11 cellular contexts compared by ENCODE assay signal in genomic region chr2:74025971-74026612, GRCh38. TPM values are rescaled to one million over a fixed set of nuclear protein-coding genes. Genes with fewer than 3 reads are reported as not detected.
DNase-seq lines count a peak whose midpoint lies in the region; ATAC-seq, FAIRE-seq and TF ChIP-seq lines count a peak whose summit lies in the region.
"Had no signal": no experiment of that assay in that cellular context is flagged by ENCODE, and none has a peak within 500 bp of the region (broad histone marks: within the 10 kb centered on the region; RNA-seq: fewer than 3 reads in every experiment).

No MANE protein-coding gene starts in this region.

- H3K4me3 ChIP-seq in HUES64 (ENCODE audit: low read length) (0 out of 2 replicates have a peak overlapping the region, but pooled peaks have one; percentile 5), K562 (no peak overlapping the region), mucosa of rectum (ENCODE audit: low read length in 2 of 2) (no peak overlapping the region)
- no peak overlapping the region for H3K4me3 ChIP-seq in CD4-positive, alpha-beta memory T cell (ENCODE audit: low read length in 2 of 2)
- H3K4me3 ChIP-seq: gastrocnemius medialis had no signal

- no TSS peak for BruUV-seq in K562 (replicated peaks; lab: Mats Ljungman, UMichigan)

- CTCF ChIA-PET in K562 (lab: Yijun Ruan, JAX; ENCODE audit: low intra/inter-chr PET ratio): no interaction called here
- CTCF ChIA-PET in CD4-positive, alpha-beta memory T cell (lab: Charles Lee; ENCODE audit: partially characterized antibody): interaction anchor here (1.1 kb wide), 1 partner anchor 13 kb away, joined by 3 read pairs; no protein-coding TSS in a partner anchor

- intact Hi-C loops in K562 (cut with micrococcal nuclease): no loop called here
- intact Hi-C loops in CD4-positive, alpha-beta memory T cell (cut with micrococcal nuclease): no loop called here

- no peak; the same call in 1 of the 2 replicates for TF ChIP-seq EP300 in K562 (IDR thresholded peaks at IDR 0.05; ENCODE audit: low read length)

- no peaks in the 10 kb centered on the region for H3K9me3 Mint-ChIP-seq in osteocyte (ENCODE audit: unreplicated experiment)
- H3K9me3 Mint-ChIP-seq in CD4-positive, alpha-beta memory T cell: peaks cover 0 to 5% (median 0%) of the 10 kb centered on the region in 8 donors

- H3K4me3 Mint-ChIP-seq in osteocyte (ENCODE audit: unreplicated experiment): no peak overlapping the region
- peak overlapping the region in 3 of 8 donors; percentile 22 to 58 (median 33) for H3K4me3 Mint-ChIP-seq in CD4-positive, alpha-beta memory T cell
- H3K4me3 Mint-ChIP-seq: brain had no signal

- WGBS in HUES64: 16% methylated on average over 5 of the region's 6 CpGs
- 14% methylated on average over 6 of the region's 6 CpGs for WGBS in K562 (ENCODE audit: insufficient coverage, low coverage, missing lambda C conversion rate)

- ATAC-seq in K562: peak; percentile 77
- ATAC-seq: gastrocnemius medialis had no signal

- POLR2A ChIA-PET in K562 (lab: Yijun Ruan, JAX): interaction anchor here (0.5 to 1.4 kb wide), 3 partner anchors 15 to 213 kb away, joined by 3 to 4 read pairs (median 3); no protein-coding TSS in a partner anchor
- POLR2A ChIA-PET in CD4-positive, alpha-beta memory T cell (lab: Charles Lee; ENCODE audit: partially characterized antibody): interaction anchor here (0.6 kb wide), 2 partner anchors 39 to 40 kb away, joined by 3 read pairs; no protein-coding TSS in a partner anchor

- no peak overlapping the region for H3K9ac ChIP-seq in HUES64 (ENCODE audit: low read depth, low read length)
- H3K9ac ChIP-seq in K562 (ENCODE audit: insufficient read depth in 1 of 2, low read depth in 2 of 2, low read length in 2 of 2): peak overlapping the region; percentile 46 to 69; a peak in 2 of 4 replicates
- H3K9ac ChIP-seq in mucosa of rectum (ENCODE audit: low read depth in 1 of 2, low read length in 2 of 2): no peak overlapping the region

- no peaks in the 10 kb centered on the region for H3K27me3 Mint-ChIP-seq in osteocyte (ENCODE audit: unreplicated experiment)
- no peaks in the 10 kb centered on the region for H3K27me3 Mint-ChIP-seq in CD4-positive, alpha-beta memory T cell
- H3K27me3 Mint-ChIP-seq: brain had no signal

- H3K79me2 ChIP-seq in K562 (ENCODE audit: control insufficient read depth, insufficient read depth, low read length): peaks cover 88% of the 10 kb centered on the region

- peak overlapping the region; percentile 11 for H2AFZ ChIP-seq in K562 (ENCODE audit: low read depth, low read length)

- H4K20me1 ChIP-seq in K562 (replicated peaks; ENCODE audit: control insufficient read depth, insufficient read depth, low read length): no peaks in the 10 kb centered on the region

- peak overlapping the region; percentile 74; the same call in 1 of the 2 replicates for H3K27ac ChIP-seq in HUES64 (ENCODE audit: low read depth, low read length)
- H3K27ac ChIP-seq in K562 (ENCODE audit: extremely low read depth, low read depth, low read length): peak overlapping the region; percentile 66
- H3K27ac ChIP-seq in mucosa of rectum (ENCODE audit: low read depth in 2 of 2, low read length in 2 of 2): peak overlapping the region; percentile 45 to 60
- H3K27ac ChIP-seq in CD4-positive, alpha-beta memory T cell (ENCODE audit: low read depth, low read length): no peak overlapping the region
- H3K27ac ChIP-seq: gastrocnemius medialis had no signal

- TF ChIP-seq CTCF in K562 (IDR thresholded peaks at IDR 0.05 in 2 of 3, conservative IDR thresholded peaks at IDR 0.05 in 1 of 3; ENCODE audit: insufficient read depth in 2 of 3, low read depth in 1 of 3, low read length in 3 of 3) (no peak), osteocyte (IDR thresholded peaks at IDR 0.05) (no peak)

- H3K9me3 ChIP-seq in HUES64 (ENCODE audit: insufficient read depth, low read depth, low read length) (peaks cover 10% of the 10 kb centered on the region), K562 (replicated peaks; ENCODE audit: control insufficient read depth, insufficient read depth, low read depth, low read length) (peaks cover 13% of the 10 kb centered on the region), mucosa of rectum (ENCODE audit: control insufficient read depth in 2 of 2, low read length in 2 of 2) (no peaks in the 10 kb centered on the region)
- no peaks in the 10 kb centered on the region for H3K9me3 ChIP-seq in CD4-positive, alpha-beta memory T cell (ENCODE audit: control insufficient read depth in 1 of 2, low read length in 2 of 2)
- H3K9me3 ChIP-seq: gastrocnemius medialis had no signal

- H3K36me3 ChIP-seq in HUES64 (ENCODE audit: insufficient read depth, low read length) (no peaks in the 10 kb centered on the region), K562 (ENCODE audit: control insufficient read depth, insufficient read depth, low read length) (no peaks in the 10 kb centered on the region), mucosa of rectum (ENCODE audit: control insufficient read depth in 2 of 2, insufficient read depth in 2 of 2, low read length in 2 of 2) (peaks cover 0 to 2% of the 10 kb centered on the region in 2 donors)
- H3K36me3 ChIP-seq in CD4-positive, alpha-beta memory T cell (ENCODE audit: insufficient read depth, low read length): no peaks in the 10 kb centered on the region
- H3K36me3 ChIP-seq: gastrocnemius medialis had no signal

- H3K4me1 ChIP-seq in HUES64 (ENCODE audit: insufficient read depth, low read length): peaks cover 37% of the 10 kb centered on the region
- H3K4me1 ChIP-seq in K562 (replicated peaks in 1 of 2; ENCODE audit: control insufficient read depth in 2 of 2, insufficient read depth in 2 of 2, low read length in 2 of 2): peaks cover 32 to 54% of the 10 kb centered on the region in 2 experiments
- H3K4me1 ChIP-seq in mucosa of rectum (ENCODE audit: control insufficient read depth in 2 of 2, insufficient read depth in 2 of 2, low read length in 2 of 2): peaks cover 11 to 13% of the 10 kb centered on the region in 2 donors
- H3K4me1 ChIP-seq in CD4-positive, alpha-beta memory T cell (ENCODE audit: insufficient read depth, low read length): peaks cover 64% of the 10 kb centered on the region
- H3K4me1 ChIP-seq: gastrocnemius medialis had no signal

- no peaks in the 10 kb centered on the region for H3K9me1 ChIP-seq in K562 (ENCODE audit: control insufficient read depth, insufficient read depth, low read length)

- peaks cover 4% of the 10 kb centered on the region for H3K36me3 Mint-ChIP-seq in osteocyte (ENCODE audit: unreplicated experiment)
- H3K36me3 Mint-ChIP-seq in CD4-positive, alpha-beta memory T cell: peaks cover 2 to 3% of the 10 kb centered on the region in 2 donors

- H3K4me2 ChIP-seq in K562 (ENCODE audit: insufficient read depth, low read length): peak overlapping the region; percentile 43

- TF ChIP-seq POLR2A in GM12892 (IDR thresholded peaks at IDR 0.05; ENCODE audit: low read depth, low read length) (no peak), K562 (conservative IDR thresholded peaks at IDR 0.05) (no peak)

- DNase-seq in GM12892 (ENCODE audit: insufficient read length) (no peak), K562 (ENCODE audit: extremely low read depth in 1 of 4, low spot score in 3 of 4) (peak in 1 of 4 experiments; percentile 44), NCI-H1105 treated with DMSO at 0.1 percent for 48 hours (lab: John Stamatoyannopoulos, UW) (no peak), H4 (ENCODE audit: low spot score) (no peak), osteocyte (ENCODE audit: extremely low spot score, unreplicated experiment) (no peak)
- no peak for DNase-seq in CD4-positive, alpha-beta memory T cell
- DNase-seq: activated CD4-positive, alpha-beta T cell treated with anti-CD3 and anti-CD28 coated beads for 4 hours; gastrocnemius medialis had no signal

- in situ Hi-C loops in K562 (cut with MboI): no loop called here

- no peak overlapping the region for H3K27ac Mint-ChIP-seq in osteocyte (ENCODE audit: unreplicated experiment)
- H3K27ac Mint-ChIP-seq in CD4-positive, alpha-beta memory T cell: peak overlapping the region in 2 of 7 donors; percentile 27 to 38

- TF ChIP-seq RAD21 in K562 (CRISPR knock-in tag; conservative IDR thresholded peaks at IDR 0.05 in 1 of 2, IDR thresholded peaks at IDR 0.05 in 1 of 2): no peak

- FAIRE-seq in GM12892 (lab: Jason Lieb, UNC) (peak; percentile 50), K562 (lab: Jason Lieb, UNC) (no peak)

- peaks cover 33% of the 10 kb centered on the region for H3K4me1 Mint-ChIP-seq in osteocyte (ENCODE audit: unreplicated experiment)
- H3K4me1 Mint-ChIP-seq in CD4-positive, alpha-beta memory T cell: peaks cover 33 to 57% (median 45%) of the 10 kb centered on the region in 4 donors

- H3K27me3 ChIP-seq in HUES64 (ENCODE audit: insufficient read depth, low read length) (no peaks in the 10 kb centered on the region), K562 (ENCODE audit: control insufficient read depth in 2 of 2, insufficient read depth in 2 of 2, low read length in 2 of 2) (no peaks in the 10 kb centered on the region), mucosa of rectum (ENCODE audit: control insufficient read depth in 2 of 2, insufficient read depth in 2 of 2, low read length in 2 of 2) (no peaks in the 10 kb centered on the region)
- H3K27me3 ChIP-seq in CD4-positive, alpha-beta memory T cell (ENCODE audit: insufficient read depth, low read length): no peaks in the 10 kb centered on the region
- H3K27me3 ChIP-seq: gastrocnemius medialis had no signal

RNA-seq across cellular contexts. Expression of gene TET3, which starts 41.4 kb away (rescaled TPM):
- polyA plus RNA-seq in GM12892 (2012; ENCODE audit: missing spikeins): 12.0 TPM
- polyA plus RNA-seq in HUES64 (2013, experiment 1 of 2): 7.1 TPM
- polyA plus RNA-seq in HUES64 (2013, experiment 2 of 2): 7.7 TPM
- 24.7 and 26.6 TPM in 2 replicates for total RNA-seq in K562 (2011; cell fraction: chromatin; rRNA removed; ENCODE audit: low replicate concordance)
- 14.5 and 15.1 TPM in 2 replicates for total RNA-seq in K562 (2011; cell fraction: nucleolus; rRNA removed)
- total RNA-seq in K562 (2011; cell fraction: nucleoplasm; rRNA removed): 20.1 and 32.4 TPM in 2 replicates
- total RNA-seq in K562 (2014; rRNA removed) (4.9 and 7.1 TPM in 2 replicates), K562 (2014; rRNA removed; fragmentation: Illumina TruSeq; extraction: Trizol) (5.4 and 5.6 TPM in 2 replicates), K562 (2015; rRNA removed; fragmentation: Illumina TruSeq; extraction: Trizol) (6.3 and 6.4 TPM in 2 replicates), K562 (2021) (15.5 and 16.3 TPM in 2 replicates), osteocyte (26.5 and 27.5 TPM in 2 replicates)
- polyA plus RNA-seq in K562 (2011; rRNA removed) (3.2 and 5.2 TPM in 2 replicates), K562 (2014; fragmentation: Illumina TruSeq; extraction: Trizol) (8.7 and 9.0 TPM in 2 replicates), K562 (2014; fragmentation: Nextera tagmentation; extraction: Ambion mirVana) (under 1 TPM; 0.35 to 0.58 TPM), K562 (2014; rRNA removed) (5.3 and 5.5 TPM in 2 replicates)
- polyA plus RNA-seq in K562 (2011; cell fraction: cytosol; rRNA removed): 3.0 and 3.4 TPM in 2 replicates
- 7.8 and 14.6 TPM in 2 replicates for polyA plus RNA-seq in K562 (2011; cell fraction: nucleus; rRNA removed)
- 6.3 and 6.6 TPM in 2 replicates for polyA plus RNA-seq in K562 (2012)
- 6.5 and 10.2 TPM in 2 replicates for polyA minus RNA-seq in K562 (2011; rRNA and poly(A)+ RNA removed)
- 10.4 and 12.0 TPM in 2 replicates for polyA minus RNA-seq in K562 (2011; cell fraction: cytosol; rRNA and poly(A)+ RNA removed)
- polyA minus RNA-seq in K562 (2011; cell fraction: nucleus; rRNA and poly(A)+ RNA removed): 5.7 and 7.3 TPM in 2 replicates
- total RNA-seq in H4 (2014; rRNA removed; shearing (Covaris generic)): 4.7 and 4.9 TPM in 2 replicates
- total RNA-seq in CD4-positive, alpha-beta memory T cell: 10 to 100 TPM; 18.2 to 19.4 TPM
- under 1 TPM; 0.03 to 0.57 TPM for polyA plus RNA-seq in CD4-positive, alpha-beta memory T cell

Comparison
In these comparisons a context has a peak if more than half of its experiments do, and no peak if none do; other contexts are left out.
1. H3K9ac ChIP-seq: peak in K562 (2 of 2); none in HUES64 (single experiment) and mucosa of rectum (0 of 2).